ENCODE assay signal across 16 cellular contexts in the genomic region with DNA sequence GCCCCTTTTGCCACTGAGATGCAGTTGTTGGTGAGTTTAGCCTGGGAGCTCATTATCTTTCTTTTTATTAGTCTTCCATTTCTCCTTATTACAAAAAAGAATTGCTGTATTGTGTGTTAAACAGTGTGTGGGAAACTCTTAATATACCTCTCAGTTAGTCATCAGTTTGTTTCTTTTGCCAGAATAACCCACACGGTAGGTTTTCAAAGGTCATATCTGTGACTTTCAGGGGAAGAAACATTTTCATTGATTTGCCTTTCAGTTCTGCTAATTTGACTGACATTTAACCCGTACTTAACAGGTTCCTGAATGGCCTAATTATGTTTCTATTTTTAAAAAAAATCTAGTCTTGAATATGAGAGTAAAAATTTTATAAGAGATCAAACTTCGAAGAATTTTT.
DNase-seq lines count a peak whose midpoint lies in the region; ATAC-seq and TF ChIP-seq lines count a peak whose summit lies in the region.
"Had no signal": no experiment of that assay in that cellular context is flagged by ENCODE, and none has a peak within 500 bp of the region (broad histone marks: within the 10 kb centered on the region; RNA-seq: fewer than 3 reads in every experiment).

No MANE protein-coding gene starts in this region.

- no peaks in the 10 kb centered on the region for H3K9me3 Mint-ChIP-seq in stimulated activated naive CD8-positive, alpha-beta T cell treated with anti-CD3 and anti-CD28 coated beads, Interleukin-15, amount 100 ng/mL, for 72 hours
- H3K9me3 Mint-ChIP-seq in stimulated activated naive CD8-positive, alpha-beta T cell treated with anti-CD3 and anti-CD28 coated beads, Interleukin-15, Interleukin-2, amounts not matched to agents 100 ng/mL and 50 ng/mL, for 24 hours, result no peaks in the 10 kb centered on the region
- H3K9me3 Mint-ChIP-seq: activated naive CD4-positive, alpha-beta T cell treated with anti-CD3 and anti-CD28 coated beads, Interleukin-2, amount 50 U/mL, for 72 hours had no signal

- H3K4me3 Mint-ChIP-seq in stimulated activated naive CD8-positive, alpha-beta T cell treated with anti-CD3 and anti-CD28 coated beads, Interleukin-15, amount 100 ng/mL, for 72 hours, result no peak overlapping the region
- H3K4me3 Mint-ChIP-seq in stimulated activated naive CD8-positive, alpha-beta T cell treated with anti-CD3 and anti-CD28 coated beads, Interleukin-15, Interleukin-2, amounts not matched to agents 100 ng/mL and 50 ng/mL, for 24 hours, result no peak overlapping the region
- H3K4me3 Mint-ChIP-seq: activated CD4-positive, alpha-beta T cell treated with anti-CD3 and anti-CD28 coated beads for 36 hours had no signal

- no peaks in the 10 kb centered on the region for H3K36me3 Mint-ChIP-seq in stimulated activated naive CD8-positive, alpha-beta T cell treated with anti-CD3 and anti-CD28 coated beads, Interleukin-15, Interleukin-2, amounts not matched to agents 100 ng/mL and 50 ng/mL, for 24 hours (ENCODE audit: low read depth)
- H3K36me3 Mint-ChIP-seq: activated naive CD4-positive, alpha-beta T cell treated with anti-CD3 and anti-CD28 coated beads, Interleukin-2, amount 50 U/mL, for 72 hours had no signal

- no peaks in the 10 kb centered on the region for H3K36me3 ChIP-seq in SJSA1
- H3K36me3 ChIP-seq in suprapubic skin, result no peaks in the 10 kb centered on the region
- H3K36me3 ChIP-seq: SJCRH30, stomach had no signal

- no peak for DNase-seq in stimulated activated naive CD8-positive, alpha-beta T cell treated with anti-CD3 and anti-CD28 coated beads, Interleukin-15, Interleukin-2, amounts not matched to agents 100 U/mL and 50 U/mL, for 24 hours
- no peak for DNase-seq in stimulated activated naive CD8-positive, alpha-beta T cell treated with anti-CD3 and anti-CD28 coated beads, Interleukin-15, amount 100 ng/mL, for 72 hours
- DNase-seq in SJSA1 (ENCODE audit: low read depth in 1 of 2, low spot score in 2 of 2) (peak in 1 of 2 experiments; percentile 90), NCI-H2081 treated with DMSO at 0.1 percent for 48 hours (lab: John Stamatoyannopoulos, UW) (no peak), NCI-H1105 treated with DMSO at 0.1 percent for 48 hours (lab: John Stamatoyannopoulos, UW) (no peak), suprapubic skin (ENCODE audit: low spot score in 2 of 2) (no peak)
- DNase-seq: activated CD4-positive, alpha-beta T cell treated with anti-CD3 and anti-CD28 coated beads for 36 hours; dermis blood vessel endothelial cell; left cardiac atrium; NCI-H345; nucleus accumbens; SJCRH30; stomach had no signal

- H3K27me3 ChIP-seq in SJSA1 (replicated peaks) (no peaks in the 10 kb centered on the region), suprapubic skin (no peaks in the 10 kb centered on the region)
- H3K27me3 ChIP-seq: SJCRH30, stomach had no signal

- H3K27ac Mint-ChIP-seq in stimulated activated naive CD8-positive, alpha-beta T cell treated with anti-CD3 and anti-CD28 coated beads, Interleukin-15, amount 100 ng/mL, for 72 hours, result peak overlapping the region in 1 of 2 donors; percentile 68
- H3K27ac Mint-ChIP-seq in stimulated activated naive CD8-positive, alpha-beta T cell treated with anti-CD3 and anti-CD28 coated beads, Interleukin-15, Interleukin-2, amounts not matched to agents 100 ng/mL and 50 ng/mL, for 24 hours, result peak overlapping the region; percentile 1
- H3K27ac Mint-ChIP-seq: activated CD4-positive, alpha-beta T cell treated with anti-CD3 and anti-CD28 coated beads for 36 hours; activated naive CD4-positive, alpha-beta T cell treated with anti-CD3 and anti-CD28 coated beads, Interleukin-2, amount 50 U/mL, for 72 hours had no signal

- H3K27me3 Mint-ChIP-seq in stimulated activated naive CD8-positive, alpha-beta T cell treated with anti-CD3 and anti-CD28 coated beads, Interleukin-15, amount 100 ng/mL, for 72 hours, result no peaks in the 10 kb centered on the region
- no peaks in the 10 kb centered on the region for H3K27me3 Mint-ChIP-seq in stimulated activated naive CD8-positive, alpha-beta T cell treated with anti-CD3 and anti-CD28 coated beads, Interleukin-15, Interleukin-2, amounts not matched to agents 100 ng/mL and 50 ng/mL, for 24 hours
- H3K27me3 Mint-ChIP-seq: activated CD4-positive, alpha-beta T cell treated with anti-CD3 and anti-CD28 coated beads for 36 hours had no signal

- no peak for TF ChIP-seq POLR2A in suprapubic skin (IDR thresholded peaks at IDR 0.05)

- H3K4me1 ChIP-seq in SJSA1 (replicated peaks), result peaks cover 37% of the 10 kb centered on the region
- H3K4me1 ChIP-seq in suprapubic skin, result no peaks in the 10 kb centered on the region
- H3K4me1 ChIP-seq: SJCRH30, stomach had no signal

- peak; percentile 68 for ATAC-seq in stimulated activated naive CD8-positive, alpha-beta T cell treated with anti-CD3 and anti-CD28 coated beads, Interleukin-15, Interleukin-2, amounts not matched to agents 100 U/mL and 50 U/mL, for 24 hours
- ATAC-seq in stimulated activated naive CD8-positive, alpha-beta T cell treated with anti-CD3 and anti-CD28 coated beads, Interleukin-15, amount 100 ng/mL, for 72 hours, result no peak
- peak; percentile 40 for ATAC-seq in HG02884 (IDR thresholded peaks at IDR 0.05; ENCODE audit: unreplicated experiment)
- ATAC-seq: activated CD4-positive, alpha-beta T cell treated with anti-CD3 and anti-CD28 coated beads for 36 hours; activated naive CD4-positive, alpha-beta T cell treated with anti-CD3 and anti-CD28 coated beads, Interleukin-2, amount 50 U/mL, for 72 hours had no signal

- TF ChIP-seq EP300 in suprapubic skin (IDR thresholded peaks at IDR 0.05), result no peak

- H3K4me3 ChIP-seq in SJSA1 (peak overlapping the region; percentile 5; the same call in 1 of the 2 replicates), suprapubic skin (no peak overlapping the region)
- H3K4me3 ChIP-seq: SJCRH30, stomach had no signal

- TF ChIP-seq CTCF in suprapubic skin (IDR thresholded peaks at IDR 0.05), result no peak

- WGBS in suprapubic skin, result 49% methylated on average over 3 of the region's 3 CpGs

- H3K9me3 ChIP-seq in SJSA1 (replicated peaks) (no peaks in the 10 kb centered on the region), suprapubic skin (no peaks in the 10 kb centered on the region)
- H3K9me3 ChIP-seq: SJCRH30, stomach had no signal

- peaks cover 11% of the 10 kb centered on the region for H3K4me1 Mint-ChIP-seq in stimulated activated naive CD8-positive, alpha-beta T cell treated with anti-CD3 and anti-CD28 coated beads, Interleukin-15, amount 100 ng/mL, for 72 hours
- peaks cover 12% of the 10 kb centered on the region for H3K4me1 Mint-ChIP-seq in stimulated activated naive CD8-positive, alpha-beta T cell treated with anti-CD3 and anti-CD28 coated beads, Interleukin-15, Interleukin-2, amounts not matched to agents 100 ng/mL and 50 ng/mL, for 24 hours (ENCODE audit: low read depth)
- H3K4me1 Mint-ChIP-seq: activated CD4-positive, alpha-beta T cell treated with anti-CD3 and anti-CD28 coated beads for 36 hours had no signal

- H3K27ac ChIP-seq in SJSA1 (peak overlapping the region; percentile 98), suprapubic skin (no peak overlapping the region)
- H3K27ac ChIP-seq: SJCRH30, stomach had no signal
